Comparison of ENCODE assay signal across 24 cellular contexts in genomic region chr14:93195316-93195999, GRCh38.
"Had no signal": no experiment of that assay in that cellular context is flagged by ENCODE, and none has a peak within 500 bp of the region (broad histone marks: within the 10 kb centered on the region; RNA-seq: fewer than 3 reads in every experiment).

No MANE protein-coding gene starts in this region.

- H3K36me3 ChIP-seq: vagina, WERI-Rb-1 had no signal

- H3K4me1 ChIP-seq: testis, vagina had no signal

- H3K27ac ChIP-seq: skin epidermis, testis, vagina, WERI-Rb-1 had no signal

- H3K27me3 ChIP-seq: testis, vagina had no signal

- H3K4me3 ChIP-seq: lung, skin epidermis, testis, vagina had no signal

- H3K9me3 ChIP-seq: testis, vagina had no signal

- ATAC-seq: activated CD8-positive, alpha-beta memory T cell treated with anti-CD3 and anti-CD28 coated beads, Interleukin-2, amount 10 ng/mL, durations not matched to agents 7 days and 5 days; activated CD8-positive, alpha-beta T cell treated with anti-CD3 and anti-CD28 coated beads for 36 hours; natural killer cell had no signal

- DNase-seq: activated CD4-positive, alpha-beta T cell treated with anti-CD3 and anti-CD28 coated beads, Interleukin-2, amount 10 ng/mL, durations not matched to agents 7 days and 5 days; activated CD4-positive, CD25-positive, alpha-beta regulatory T cell treated with anti-CD3 and anti-CD28 coated beads, Interleukin-2, amount 50 U/mL, for 72 hours; activated CD8-positive, alpha-beta memory T cell treated with anti-CD3 and anti-CD28 coated beads, Interleukin-2, amount 10 ng/mL, durations not matched to agents 7 days and 5 days; activated CD8-positive, alpha-beta T cell treated with anti-CD3 and anti-CD28 coated beads for 36 hours; activated effector memory CD4-positive, alpha-beta T cell treated with anti-CD3 and anti-CD28 coated beads, Interleukin-2, amount 50 U/mL, for 16 hours; activated naive CD4-positive, alpha-beta T cell treated with anti-CD3 and anti-CD28 coated beads, Interleukin-2, amount 10 ng/mL, durations not matched to agents 7 days and 5 days; activated T-cell treated with anti-CD3 and anti-CD28 coated beads for 4 hours; amygdala; effector CD4-positive, alpha-beta T cell; foreskin melanocyte; glutamatergic neuron; natural killer cell; stimulated activated CD4-positive, alpha-beta T cell treated with anti-CD3 and anti-CD28 coated beads, Interleukin-15, amount 100 ng/mL, for 24 hours; stimulated activated CD8-positive, alpha-beta memory T cell treated with anti-CD3 and anti-CD28 coated beads, Interleukin-4, amount 100 ng/mL, for 48 hours; stimulated activated naive CD4-positive, alpha-beta T cell; T-helper 1 cell; testis; WERI-Rb-1 had no signal

- FAIRE-seq: bronchial epithelial cell, islet of Langerhans, TTC549 had no signal
